Comparison of ENCODE assay signal across 8 cellular contexts in genomic region chr18:11343096-11343495, GRCh38.
"Had no signal": no experiment of that assay in that cellular context is flagged by ENCODE, and none has a peak within 500 bp of the region (broad histone marks: within the 10 kb centered on the region; RNA-seq: fewer than 3 reads in every experiment).

No MANE protein-coding gene starts in this region.

- DNase-seq: GM23248, GOT3, H7, H9, HCEC 1CT, HFFc6 had no signal

- H3K4me3 ChIP-seq: GM23248, GM23338, HAP-1 had no signal

- H3K4me1 ChIP-seq: HAP-1 had no signal

- H3K4me3 Mint-ChIP-seq: GM23338, H9, HFFc6 had no signal

- H3K9me3 ChIP-seq: HAP-1 had no signal

- H3K36me3 ChIP-seq: HAP-1 had no signal

- H3K4me1 Mint-ChIP-seq: GM23338, H9 had no signal

- H3K27ac Mint-ChIP-seq: GM23338, H9, HFFc6 had no signal

- H3K9ac ChIP-seq: GM23248 had no signal

- H3K4me2 ChIP-seq: GM23338 had no signal

- H3K27ac ChIP-seq: GM23248 had no signal
